Comparison of ENCODE assay signal across 25 cellular contexts in genomic region chr1:210792250-210792649, GRCh38.
"Had no signal": no experiment of that assay in that cellular context is flagged by ENCODE, and none has a peak within 500 bp of the region (broad histone marks: within the 10 kb centered on the region; RNA-seq: fewer than 3 reads in every experiment).

No MANE protein-coding gene starts in this region.

- H3K4me2 ChIP-seq: hepatocyte had no signal

- H3K27ac ChIP-seq: coronary artery, gastroesophageal sphincter, hepatocyte, right lobe of liver, thoracic aorta, uterus had no signal

- H3K4me3 Mint-ChIP-seq: activated CD4-positive, alpha-beta T cell treated with anti-CD3 and anti-CD28 coated beads, Interleukin-2, amount 10 ng/mL, durations not matched to agents 7 days and 5 days; activated CD8-positive, alpha-beta memory T cell treated with anti-CD3 and anti-CD28 coated beads, Interleukin-2, amount 10 ng/mL, durations not matched to agents 7 days and 5 days; activated CD8-positive, alpha-beta T cell treated with anti-CD3 and anti-CD28 coated beads for 36 hours; brain; nephron; stimulated activated naive CD8-positive, alpha-beta T cell treated with anti-CD3 and anti-CD28 coated beads, Interleukin-15, Interleukin-2, amounts not matched to agents 100 ng/mL and 50 ng/mL, for 24 hours; type B pancreatic cell; WTC11 had no signal

- H2AFZ ChIP-seq: hepatocyte had no signal

- H3K4me3 ChIP-seq: coronary artery, gastroesophageal sphincter, hepatocyte, right lobe of liver, thoracic aorta, uterus had no signal

- FAIRE-seq: endothelial cell of umbilical vein, kidney had no signal

- H3K79me2 ChIP-seq: hepatocyte had no signal

- DNase-seq: activated CD4-positive, alpha-beta T cell treated with anti-CD3 and anti-CD28 coated beads for 1 hour; activated CD4-positive, alpha-beta T cell treated with anti-CD3 and anti-CD28 coated beads, Interleukin-2, amount 10 ng/mL, durations not matched to agents 7 days and 5 days; activated CD8-positive, alpha-beta memory T cell treated with anti-CD3 and anti-CD28 coated beads, Interleukin-2, amount 10 ng/mL, durations not matched to agents 7 days and 5 days; activated CD8-positive, alpha-beta T cell treated with anti-CD3 and anti-CD28 coated beads for 36 hours; activated naive CD4-positive, alpha-beta T cell; activated T-cell treated with anti-CD3 and anti-CD28 coated beads, Interleukin-2, amount 50 U/mL, for 48 hours; kidney; left colon; right lobe of liver; stimulated activated CD4-positive, alpha-beta T cell treated with anti-CD3 and anti-CD28 coated beads, Interleukin-12 subunit alpha, Interleukin-12 subunit beta, amount 100 ng/mL, for 4 hours; stimulated activated CD4-positive, alpha-beta T cell treated with anti-CD3 and anti-CD28 coated beads, Interleukin-4, amount 100 ng/mL, for 1 hour; uterus had no signal

- H3K9me3 Mint-ChIP-seq: activated CD4-positive, alpha-beta T cell treated with anti-CD3 and anti-CD28 coated beads, Interleukin-2, amount 10 ng/mL, durations not matched to agents 7 days and 5 days; activated CD8-positive, alpha-beta T cell treated with anti-CD3 and anti-CD28 coated beads for 36 hours; activated naive CD4-positive, alpha-beta T cell treated with anti-CD3 and anti-CD28 coated beads, Interleukin-2, amount 50 U/mL, for 72 hours; activated T-helper 2 cell treated with anti-CD3 and anti-CD28 coated beads, Interferon-gamma antibody, Interleukin-2, Interleukin-4, amounts not matched to agents 10 μg/mL and 5 μg/mL and 100 μg/mL, durations not matched to agents 14 hours and 24 hours and 36 hours; nephron; stimulated activated naive CD8-positive, alpha-beta T cell treated with anti-CD3 and anti-CD28 coated beads, Interleukin-15, Interleukin-2, amounts not matched to agents 100 ng/mL and 50 ng/mL, for 24 hours; WTC11 had no signal

- H3K27me3 ChIP-seq: gastroesophageal sphincter, hepatocyte, right lobe of liver, uterus had no signal

- H3K4me1 Mint-ChIP-seq: WTC11 had no signal

- ATAC-seq: activated CD8-positive, alpha-beta memory T cell treated with anti-CD3 and anti-CD28 coated beads, Interleukin-2, amount 10 ng/mL, durations not matched to agents 7 days and 5 days; activated CD8-positive, alpha-beta T cell treated with anti-CD3 and anti-CD28 coated beads for 36 hours; gastroesophageal sphincter; left colon; WTC11 had no signal

- H3K9me3 ChIP-seq: gastroesophageal sphincter, right lobe of liver, thoracic aorta, uterus had no signal

- H3K27me3 Mint-ChIP-seq: activated CD4-positive, alpha-beta T cell treated with anti-CD3 and anti-CD28 coated beads, Interleukin-2, amount 10 ng/mL, durations not matched to agents 7 days and 5 days; brain; progenitor cell of endocrine pancreas; type B pancreatic cell had no signal

- H3K36me3 ChIP-seq: gastroesophageal sphincter, right lobe of liver, thoracic aorta, uterus had no signal

- H3K27ac Mint-ChIP-seq: activated CD4-positive, alpha-beta T cell treated with anti-CD3 and anti-CD28 coated beads, Interleukin-2, amount 10 ng/mL, durations not matched to agents 7 days and 5 days; activated CD8-positive, alpha-beta memory T cell treated with anti-CD3 and anti-CD28 coated beads, Interleukin-2, amount 10 ng/mL, durations not matched to agents 7 days and 5 days; activated CD8-positive, alpha-beta T cell treated with anti-CD3 and anti-CD28 coated beads for 36 hours; activated T-helper 2 cell treated with anti-CD3 and anti-CD28 coated beads, Interferon-gamma antibody, Interleukin-2, Interleukin-4, amounts not matched to agents 10 μg/mL and 5 μg/mL and 100 μg/mL, durations not matched to agents 14 hours and 24 hours and 36 hours; nephron; progenitor cell of endocrine pancreas; stimulated activated naive CD8-positive, alpha-beta T cell treated with anti-CD3 and anti-CD28 coated beads, Interleukin-15, Interleukin-2, amounts not matched to agents 100 ng/mL and 50 ng/mL, for 24 hours; type B pancreatic cell; WTC11 had no signal

- H3K4me1 ChIP-seq: gastroesophageal sphincter, right lobe of liver, uterus had no signal

- H3K36me3 Mint-ChIP-seq: activated CD8-positive, alpha-beta memory T cell treated with anti-CD3 and anti-CD28 coated beads, Interleukin-2, amount 10 ng/mL, durations not matched to agents 7 days and 5 days; activated naive CD4-positive, alpha-beta T cell treated with anti-CD3 and anti-CD28 coated beads, Interleukin-2, amount 50 U/mL, for 72 hours; brain; type B pancreatic cell; WTC11 had no signal
